In the genomic region with DNA sequence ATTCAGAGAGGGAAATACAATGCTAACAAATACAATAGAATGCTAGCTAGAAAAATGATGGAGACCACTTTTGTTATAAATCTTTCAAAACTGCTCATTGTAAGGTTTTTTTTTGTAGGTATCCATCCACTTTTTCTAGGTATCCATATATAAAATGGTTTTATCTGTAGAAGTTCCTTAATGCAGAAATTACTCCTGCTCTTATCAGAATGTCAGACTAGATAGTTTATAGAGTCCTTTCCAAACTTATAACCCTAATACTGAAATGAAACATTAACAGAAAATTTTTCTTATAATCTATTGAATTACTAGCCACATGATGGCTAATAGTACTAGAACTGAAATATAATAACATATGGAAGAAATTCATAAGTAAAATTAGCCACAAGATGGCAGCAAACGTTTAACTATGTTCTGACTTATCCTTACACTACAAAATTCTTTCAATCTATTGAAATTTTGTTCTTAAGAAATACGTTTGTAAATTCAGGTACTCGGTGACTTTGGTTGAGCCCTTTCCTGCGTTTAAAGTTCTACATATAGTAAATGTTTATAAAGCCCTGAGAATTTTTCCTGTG, we compare ENCODE assay signal across 8 cellular contexts. TPM values are rescaled to one million over a fixed set of nuclear protein-coding genes. Genes with fewer than 3 reads are reported as not detected.
DNase-seq lines count a peak whose midpoint lies in the region; ATAC-seq, FAIRE-seq and TF ChIP-seq lines count a peak whose summit lies in the region.

No MANE protein-coding gene starts in this region.

- H3K4me1 Mint-ChIP-seq in HFFc6 (ENCODE audit: low read depth) (no peaks in the 10 kb centered on the region), endothelial cell (ENCODE audit: unreplicated experiment) (no peaks in the 10 kb centered on the region)

- no peak for DNase-seq in D721Med (ENCODE audit: insufficient read length, low spot score)
- peak; percentile 50 for DNase-seq in HFFc6
- DNase-seq in NCI-H69 (lab: John Stamatoyannopoulos, UW): peak; percentile 69
- no peak for DNase-seq in endothelial cell (ENCODE audit: low spot score)
- no peak for DNase-seq in psoas muscle
- DNase-seq in activated naive CD4-positive, alpha-beta T cell treated with anti-CD3 and anti-CD28 coated beads, Interleukin-2, amount 50 U/mL, for 72 hours (ENCODE audit: low spot score in 2 of 2): no peak
- DNase-seq in activated CD4-positive, alpha-beta T cell treated with anti-CD3 and anti-CD28 coated beads, Interleukin-2, amount 50 U/mL, for 48 hours: no peak

- no peak overlapping the region for H3K4me3 ChIP-seq in psoas muscle

- TF ChIP-seq CTCF in D721Med (IDR thresholded peaks at IDR 0.05; ENCODE audit: insufficient read depth, missing control alignments) (peak; percentile 47), HFFc6 (IDR thresholded peaks at IDR 0.05) (peak; percentile 78), endothelial cell (IDR thresholded peaks at IDR 0.05; ENCODE audit: unreplicated experiment) (peak; percentile 51), psoas muscle (IDR thresholded peaks at IDR 0.05) (peak; percentile 37)

- H3K27me3 Mint-ChIP-seq in HFFc6 (ENCODE audit: insufficient read depth): peaks cover 2% of the 10 kb centered on the region; the same call in 1 of the 2 replicates
- H3K27me3 Mint-ChIP-seq in endothelial cell (ENCODE audit: unreplicated experiment): no peaks in the 10 kb centered on the region

- no peaks in the 10 kb centered on the region for H3K27me3 ChIP-seq in psoas muscle (ENCODE audit: insufficient read depth in 3 of 3, low read length in 2 of 3)

- H3K4me3 Mint-ChIP-seq in HFFc6 (no peak overlapping the region), endothelial cell (ENCODE audit: unreplicated experiment) (no peak overlapping the region)

- peaks cover 0 to under 1% of the 10 kb centered on the region in 2 donors for H3K36me3 ChIP-seq in psoas muscle (ENCODE audit: insufficient read depth in 1 of 2, low read depth in 1 of 2)

- no peaks in the 10 kb centered on the region for H3K4me1 ChIP-seq in psoas muscle

- WGBS in psoas muscle, 3 donors: 58 to 61% (median 59%) methylated on average over 4 of the region's 4 CpGs

- H3K9me3 ChIP-seq in psoas muscle: no peaks in the 10 kb centered on the region

- intact Hi-C loops in psoas muscle (cut with DNase I): no loop called here

- H3K36me3 Mint-ChIP-seq in HFFc6 (ENCODE audit: low read depth) (no peaks in the 10 kb centered on the region; the same call in 1 of the 2 replicates), endothelial cell (ENCODE audit: low read depth, unreplicated experiment) (no peaks in the 10 kb centered on the region)
- H3K36me3 Mint-ChIP-seq in activated naive CD4-positive, alpha-beta T cell treated with anti-CD3 and anti-CD28 coated beads, Interleukin-2, amount 50 U/mL, for 72 hours: peaks cover 0 to 6% of the 10 kb centered on the region in 2 donors

- no peak for ATAC-seq in psoas muscle
- no peak for ATAC-seq in HG02973 (IDR thresholded peaks at IDR 0.05; ENCODE audit: unreplicated experiment)
- ATAC-seq in activated naive CD4-positive, alpha-beta T cell treated with anti-CD3 and anti-CD28 coated beads, Interleukin-2, amount 50 U/mL, for 72 hours: no peak

- peak; percentile 68 for FAIRE-seq in D721Med (lab: Jason Lieb, UNC)

- H3K27ac Mint-ChIP-seq in HFFc6 (no peak overlapping the region), endothelial cell (ENCODE audit: unreplicated experiment) (no peak overlapping the region)
- H3K27ac Mint-ChIP-seq in activated naive CD4-positive, alpha-beta T cell treated with anti-CD3 and anti-CD28 coated beads, Interleukin-2, amount 50 U/mL, for 72 hours: no peak overlapping the region

- H3K27ac ChIP-seq in psoas muscle: no peak overlapping the region

- H3K9me3 Mint-ChIP-seq in HFFc6: no peaks in the 10 kb centered on the region
- no peaks in the 10 kb centered on the region for H3K9me3 Mint-ChIP-seq in endothelial cell (ENCODE audit: unreplicated experiment)
- H3K9me3 Mint-ChIP-seq in activated naive CD4-positive, alpha-beta T cell treated with anti-CD3 and anti-CD28 coated beads, Interleukin-2, amount 50 U/mL, for 72 hours: no peaks in the 10 kb centered on the region

RNA-seq across cellular contexts. Expression of a gene that starts 58.5 kb away (rescaled TPM):
- 10 to 100 TPM; 29.1 to 62.4 (median 50.6) TPM for total RNA-seq in HFFc6 (2021; fragmentation: NEBNext Ultra II Directional; extraction: Animal tissue kit (Norgen Biotek cat#: 25700))
- total RNA-seq in endothelial cell (ENCODE audit: unreplicated experiment) (18.0 TPM), psoas muscle (1 to 10 TPM; 2.0 to 4.5 (median 2.5) TPM)
- 1 to 10 TPM; 1.9 to 6.9 (median 2.2) TPM for polyA plus RNA-seq in psoas muscle
- total RNA-seq in activated naive CD4-positive, alpha-beta T cell treated with anti-CD3 and anti-CD28 coated beads, Interleukin-2, amount 50 U/mL, for 72 hours: 10 to 100 TPM; 42.9 to 72.3 TPM

Comparison
In these comparisons a context has a peak if more than half of its experiments do, and no peak if none do; other contexts are left out.
1. DNase-seq: peak in HFFc6 (single experiment) and NCI-H69 (single experiment); none in D721Med (single experiment), endothelial cell (single experiment), psoas muscle (0 of 2), activated naive CD4-positive, alpha-beta T cell treated with anti-CD3 and anti-CD28 coated beads, Interleukin-2, amount 50 U/mL, for 72 hours (0 of 2) and activated CD4-positive, alpha-beta T cell treated with anti-CD3 and anti-CD28 coated beads, Interleukin-2, amount 50 U/mL, for 48 hours (0 of 2).
2. Peak in every context shown above with its lines, with median percentiles within 50 percentile points of each other: CTCF ChIP-seq.